ENCODE assay signal across 24 cellular contexts in genomic region chr14:46008348-46008747, GRCh38.
"Had no signal": no experiment of that assay in that cellular context is flagged by ENCODE, and none has a peak within 500 bp of the region (broad histone marks: within the 10 kb centered on the region; RNA-seq: fewer than 3 reads in every experiment).

No MANE protein-coding gene starts in this region.

- H3K4me2 ChIP-seq: hepatocyte had no signal

- H3K9me3 ChIP-seq: esophagus muscularis mucosa had no signal

- H3K4me1 ChIP-seq: esophagus muscularis mucosa, foreskin keratinocyte, gastroesophageal sphincter, heart left ventricle, left ventricle myocardium inferior had no signal

- H3K36me3 ChIP-seq: esophagus muscularis mucosa, gastroesophageal sphincter, heart left ventricle, left ventricle myocardium inferior had no signal

- H3K27ac ChIP-seq: coronary artery, dorsolateral prefrontal cortex, esophagus muscularis mucosa, foreskin keratinocyte, gastroesophageal sphincter, heart left ventricle, hepatocyte, left ventricle myocardium inferior had no signal

- ATAC-seq: foreskin keratinocyte; gastroesophageal sphincter; heart left ventricle; left colon; left lobe of liver; naive thymus-derived CD4-positive, alpha-beta T cell had no signal

- DNase-seq: dermis blood vessel endothelial cell; dorsolateral prefrontal cortex; effector CD4-positive, alpha-beta T cell; effector memory CD4-positive, alpha-beta T cell; foreskin keratinocyte; heart left ventricle; islet precursor cell; kidney; kidney glomerular epithelial cell; left colon; left ventricle myocardium inferior; mammary epithelial cell; mesendoderm; midbrain; naive thymus-derived CD4-positive, alpha-beta T cell had no signal

- H3K4me3 ChIP-seq: coronary artery, dorsolateral prefrontal cortex, esophagus muscularis mucosa, gastroesophageal sphincter, heart left ventricle, hepatocyte, left ventricle myocardium inferior, lung had no signal

- FAIRE-seq: colon, endothelial cell of umbilical vein, frontal cortex, kidney had no signal

- H3K27me3 ChIP-seq: dorsolateral prefrontal cortex, esophagus muscularis mucosa, gastroesophageal sphincter, heart left ventricle, hepatocyte had no signal

- H3K79me2 ChIP-seq: hepatocyte had no signal

- H2AFZ ChIP-seq: hepatocyte had no signal
